ENCODE assay signal across 12 cellular contexts in genomic region chr3:141710888-141711616, GRCh38. TPM values are rescaled to one million over a fixed set of nuclear protein-coding genes. Genes with fewer than 3 reads are reported as not detected.
A peak's percentile ranks its signal among the peaks of the same experiment; 100 is the strongest.
DNase-seq lines count a peak whose midpoint lies in the region; ATAC-seq and TF ChIP-seq lines count a peak whose summit lies in the region.
"Had no signal": no experiment of that assay in that cellular context is flagged by ENCODE, and none has a peak within 500 bp of the region (broad histone marks: within the 10 kb centered on the region; RNA-seq: fewer than 3 reads in every experiment).

No MANE protein-coding gene starts in this region.

- intact Hi-C loops in upper lobe of right lung (cut with DNase I), result no loop called here

- in situ Hi-C loops in astrocyte of the spinal cord (cut with HindIII; ENCODE audit: low sequenced_read_pairs), result no loop called here

- H3K27ac ChIP-seq in upper lobe of right lung, result peak overlapping the region; percentile 1

- peaks cover 12% of the 10 kb centered on the region for H3K4me1 ChIP-seq in upper lobe of right lung

- H3K4me3 ChIP-seq in astrocyte of the spinal cord (ENCODE audit: low read depth, low read length), result no peak overlapping the region
- H3K4me3 ChIP-seq in upper lobe of right lung, result no peak overlapping the region

- no peaks in the 10 kb centered on the region for H3K27me3 ChIP-seq in upper lobe of right lung

- no peak for TF ChIP-seq CTCF in astrocyte of the spinal cord (IDR thresholded peaks at IDR 0.05; ENCODE audit: low read depth, low read length)
- TF ChIP-seq CTCF in upper lobe of right lung (IDR thresholded peaks at IDR 0.05), result no peak

- DNase-seq in HS-5 (ENCODE audit: low read depth) (peak; percentile 88), astrocyte of the spinal cord (ENCODE audit: low read depth, low spot score) (peak; percentile 75), hepatic stellate cell (ENCODE audit: low spot score) (peak; percentile 71), upper lobe of right lung (no peak), hypothalamus (lab: John Stamatoyannopoulos, UW) (no peak), DMS114 treated with DMSO at 0.1 percent for 48 hours (lab: John Stamatoyannopoulos, UW; ENCODE audit: unreplicated experiment) (no peak)
- no peak for DNase-seq in activated CD4-positive, CD25-positive, alpha-beta regulatory T cell (lab: John Stamatoyannopoulos, UW)
- DNase-seq: MM.1S; NCI-H510A treated with DMSO at 0.1 percent for 48 hours; nucleus accumbens; stimulated activated CD4-positive, alpha-beta T cell treated with anti-CD3 and anti-CD28 coated beads, Interleukin-4, amount 100 ng/mL, for 24 hours had no signal

- no peaks in the 10 kb centered on the region for H3K36me3 ChIP-seq in upper lobe of right lung

- no peaks in the 10 kb centered on the region for H3K9me3 ChIP-seq in upper lobe of right lung

- no peak for ATAC-seq in upper lobe of right lung
- ATAC-seq: esophagus mucosa had no signal

RNA-seq across cellular contexts. Expression of gene RNF7, which starts 27.0 kb away (rescaled TPM):
- 68.6 TPM for total RNA-seq in upper lobe of right lung

RNA-seq across cellular contexts. Expression of gene GRK7, which starts 52.2 kb away (rescaled TPM):
- 0.12 TPM for total RNA-seq in upper lobe of right lung
- total RNA-seq: esophagus mucosa had no signal

Comparison
In these comparisons a context has a peak if more than half of its experiments do, and no peak if none do; other contexts are left out.
1. DNase-seq: peak in HS-5 (single experiment), astrocyte of the spinal cord (single experiment) and hepatic stellate cell (single experiment); none in upper lobe of right lung (single experiment), hypothalamus (0 of 51), DMS114 treated with DMSO at 0.1 percent for 48 hours (single experiment) and activated CD4-positive, CD25-positive, alpha-beta regulatory T cell (0 of 4).